ENCODE assay signal across 1 cellular context in genomic region chr2:113179446-113180045, GRCh38.
TF ChIP-seq lines count a peak whose summit lies in the region.

No MANE protein-coding gene starts in this region.

TF ChIP-seq in GM12878, 131 proteins besides CTCF, POLR2A, EP300 and RAD21:
- TF ChIP-seq ZNF207 (IDR thresholded peaks at IDR 0.05; ENCODE audit: borderline replicate concordance), result no peak
TF ChIP-seq in GM12878: peak in this region for 0.
